In the genomic region with DNA sequence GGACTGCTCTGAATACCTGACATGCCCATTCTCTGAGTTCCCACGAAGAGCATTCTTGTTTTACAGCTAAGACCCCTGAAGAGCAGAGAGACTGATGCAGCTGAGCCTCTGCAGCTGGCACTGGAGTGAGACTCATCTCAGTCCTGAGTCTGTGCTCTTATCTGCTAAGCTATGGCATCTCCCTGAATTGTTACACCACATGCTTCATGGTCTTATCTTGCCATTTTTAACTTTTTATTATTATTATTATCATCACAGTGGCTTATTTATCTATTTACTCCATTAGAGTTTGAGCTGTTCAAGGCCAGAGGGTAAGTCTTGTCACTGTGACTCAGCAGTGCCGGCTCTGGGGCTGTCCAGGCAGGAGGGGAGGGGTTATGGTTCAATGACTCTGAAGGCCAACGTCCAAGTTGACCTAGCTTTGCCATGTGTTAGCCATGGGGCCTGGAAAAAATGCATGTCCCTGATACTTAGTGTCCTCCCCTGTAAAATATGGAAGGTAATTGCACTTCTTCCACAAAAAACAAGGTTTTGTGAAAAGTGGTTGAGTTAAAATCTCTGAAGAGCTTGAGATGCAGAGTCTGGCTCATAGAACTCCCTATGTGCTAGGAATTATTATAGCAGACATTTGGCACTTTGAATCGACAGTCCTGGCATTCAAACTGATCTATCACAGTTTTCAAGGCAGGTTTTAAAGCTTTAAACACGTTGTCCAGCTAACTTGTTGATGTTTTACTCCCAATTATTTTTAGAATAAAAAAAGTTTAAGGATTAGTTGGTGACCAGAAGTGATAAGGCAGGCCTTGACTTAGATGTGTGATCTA, we compare ENCODE assay signal across 1 cellular context.
TF ChIP-seq lines count a peak whose summit lies in the region.

No MANE protein-coding gene starts in this region.

TF ChIP-seq in HepG2, 621 proteins besides CTCF, POLR2A, EP300 and RAD21 (continued from another document and continues in another):
- no peak for TF ChIP-seq ZSCAN30 (CRISPR knock-in tag; IDR thresholded peaks at IDR 0.05)
- TF ChIP-seq, protein P1, sequence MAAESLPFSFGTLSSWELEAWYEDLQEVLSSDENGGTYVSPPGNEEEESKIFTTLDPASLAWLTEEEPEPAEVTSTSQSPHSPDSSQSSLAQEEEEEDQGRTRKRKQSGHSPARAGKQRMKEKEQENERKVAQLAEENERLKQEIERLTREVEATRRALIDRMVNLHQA (CRISPR knock-in tag; IDR thresholded peaks at IDR 0.05), result no peak
- TF ChIP-seq ZSCAN22 (CRISPR knock-in tag; IDR thresholded peaks at IDR 0.05), result no peak
- no peak for TF ChIP-seq SRSF4 (IDR thresholded peaks at IDR 0.05; ENCODE audit: low read depth, low read length, poor library complexity, severe bottlenecking)
- peak; percentile 49; the same call in 1 of the 2 replicates for TF ChIP-seq NR2F6 (IDR thresholded peaks at IDR 0.05)
- peak; percentile 61; the same call in 1 of the 2 replicates for TF ChIP-seq NR2F6 (CRISPR knock-in tag; IDR thresholded peaks at IDR 0.05)
- TF ChIP-seq NFYB (CRISPR knock-in tag; IDR thresholded peaks at IDR 0.05), result no peak
- no peak for TF ChIP-seq RBM39 (IDR thresholded peaks at IDR 0.05; ENCODE audit: low read depth, low read length, poor library complexity, severe bottlenecking)
- no peak for TF ChIP-seq RBAK (CRISPR knock-in tag; IDR thresholded peaks at IDR 0.05)
- peak; percentile 99 for TF ChIP-seq SALL1 (CRISPR knock-in tag; IDR thresholded peaks at IDR 0.05)
- TF ChIP-seq ZNF674 (CRISPR knock-in tag; IDR thresholded peaks at IDR 0.05; ENCODE audit: low read depth), result no peak
- TF ChIP-seq ZBTB1 (CRISPR knock-in tag; IDR thresholded peaks at IDR 0.05; ENCODE audit: borderline replicate concordance), result no peak
- no peak for TF ChIP-seq ZNF570 (CRISPR knock-in tag; IDR thresholded peaks at IDR 0.05; ENCODE audit: borderline replicate concordance)
- TF ChIP-seq RFXAP (CRISPR knock-in tag; IDR thresholded peaks at IDR 0.05; ENCODE audit: borderline replicate concordance), result no peak
- no peak for TF ChIP-seq ZNF446 (CRISPR knock-in tag; IDR thresholded peaks at IDR 0.05)
- TF ChIP-seq PAF1 (CRISPR knock-in tag; IDR thresholded peaks at IDR 0.05), result no peak
- no peak for TF ChIP-seq SALL2 (CRISPR knock-in tag; IDR thresholded peaks at IDR 0.05)
- peak; percentile 61 for TF ChIP-seq THAP11 (CRISPR knock-in tag; IDR thresholded peaks at IDR 0.05)
- no peak for TF ChIP-seq PTBP1 (IDR thresholded peaks at IDR 0.05; ENCODE audit: low read depth, low read length, poor library complexity, severe bottlenecking)
- TF ChIP-seq SMARCC2 (IDR thresholded peaks at IDR 0.05), result no peak
- no peak for TF ChIP-seq FIP1L1 (IDR thresholded peaks at IDR 0.05; ENCODE audit: borderline replicate concordance, insufficient read depth, low read depth, low read length)
- TF ChIP-seq, protein P2, sequence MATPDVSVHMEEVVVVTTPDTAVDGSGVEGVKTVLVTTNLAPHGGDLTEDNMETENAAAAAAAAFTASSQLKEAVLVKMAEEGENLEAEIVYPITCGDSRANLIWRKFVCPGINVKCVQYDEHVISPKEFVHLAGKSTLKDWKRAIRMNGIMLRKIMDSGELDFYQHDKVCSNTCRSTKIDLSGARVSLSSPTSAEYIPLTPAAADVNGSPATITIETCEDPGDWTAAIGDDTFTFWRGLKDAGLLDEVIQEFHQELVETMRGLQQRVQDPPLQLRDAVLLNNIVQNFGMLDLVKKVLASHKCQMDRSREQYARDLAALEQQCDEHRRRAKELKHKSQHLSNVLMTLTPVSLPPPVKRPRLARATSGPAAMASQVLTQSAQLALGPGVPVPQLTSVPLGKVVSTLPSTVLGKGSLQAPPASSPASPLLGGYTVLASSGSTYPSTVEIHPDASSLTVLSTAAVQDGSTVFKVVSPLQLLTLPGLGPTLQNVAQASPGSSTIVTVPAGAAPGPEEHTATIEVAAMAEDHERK (CRISPR knock-in tag; IDR thresholded peaks at IDR 0.05; ENCODE audit: low read depth), result no peak
- no peak; the same call in 1 of the 2 replicates for TF ChIP-seq MBD4 (IDR thresholded peaks at IDR 0.05; ENCODE audit: borderline replicate concordance, low read length)
- TF ChIP-seq, protein P3, sequence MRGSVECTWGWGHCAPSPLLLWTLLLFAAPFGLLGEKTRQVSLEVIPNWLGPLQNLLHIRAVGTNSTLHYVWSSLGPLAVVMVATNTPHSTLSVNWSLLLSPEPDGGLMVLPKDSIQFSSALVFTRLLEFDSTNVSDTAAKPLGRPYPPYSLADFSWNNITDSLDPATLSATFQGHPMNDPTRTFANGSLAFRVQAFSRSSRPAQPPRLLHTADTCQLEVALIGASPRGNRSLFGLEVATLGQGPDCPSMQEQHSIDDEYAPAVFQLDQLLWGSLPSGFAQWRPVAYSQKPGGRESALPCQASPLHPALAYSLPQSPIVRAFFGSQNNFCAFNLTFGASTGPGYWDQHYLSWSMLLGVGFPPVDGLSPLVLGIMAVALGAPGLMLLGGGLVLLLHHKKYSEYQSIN (CRISPR knock-in tag; IDR thresholded peaks at IDR 0.05; ENCODE audit: borderline replicate concordance), result no peak
- no peak for TF ChIP-seq CCDC6 (CRISPR knock-in tag; IDR thresholded peaks at IDR 0.05)
- TF ChIP-seq BCL6 (CRISPR knock-in tag; IDR thresholded peaks at IDR 0.05), result no peak; the same call in 1 of the 2 replicates
- no peak for TF ChIP-seq FOXK1 (CRISPR knock-in tag; IDR thresholded peaks at IDR 0.05; ENCODE audit: borderline replicate concordance, low read depth)
- TF ChIP-seq MED1 (CRISPR knock-in tag; IDR thresholded peaks at IDR 0.05), result peak; percentile 95
- TF ChIP-seq, protein P4, sequence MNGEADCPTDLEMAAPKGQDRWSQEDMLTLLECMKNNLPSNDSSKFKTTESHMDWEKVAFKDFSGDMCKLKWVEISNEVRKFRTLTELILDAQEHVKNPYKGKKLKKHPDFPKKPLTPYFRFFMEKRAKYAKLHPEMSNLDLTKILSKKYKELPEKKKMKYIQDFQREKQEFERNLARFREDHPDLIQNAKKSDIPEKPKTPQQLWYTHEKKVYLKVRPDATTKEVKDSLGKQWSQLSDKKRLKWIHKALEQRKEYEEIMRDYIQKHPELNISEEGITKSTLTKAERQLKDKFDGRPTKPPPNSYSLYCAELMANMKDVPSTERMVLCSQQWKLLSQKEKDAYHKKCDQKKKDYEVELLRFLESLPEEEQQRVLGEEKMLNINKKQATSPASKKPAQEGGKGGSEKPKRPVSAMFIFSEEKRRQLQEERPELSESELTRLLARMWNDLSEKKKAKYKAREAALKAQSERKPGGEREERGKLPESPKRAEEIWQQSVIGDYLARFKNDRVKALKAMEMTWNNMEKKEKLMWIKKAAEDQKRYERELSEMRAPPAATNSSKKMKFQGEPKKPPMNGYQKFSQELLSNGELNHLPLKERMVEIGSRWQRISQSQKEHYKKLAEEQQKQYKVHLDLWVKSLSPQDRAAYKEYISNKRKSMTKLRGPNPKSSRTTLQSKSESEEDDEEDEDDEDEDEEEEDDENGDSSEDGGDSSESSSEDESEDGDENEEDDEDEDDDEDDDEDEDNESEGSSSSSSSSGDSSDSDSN (CRISPR knock-in tag; IDR thresholded peaks at IDR 0.05), result no peak
- no peak; the same call in 1 of the 2 replicates for TF ChIP-seq SOX5 (CRISPR knock-in tag; IDR thresholded peaks at IDR 0.05; ENCODE audit: borderline replicate concordance)
- TF ChIP-seq SAFB2 (CRISPR knock-in tag; IDR thresholded peaks at IDR 0.05; ENCODE audit: borderline replicate concordance, low read depth), result no peak
- no peak for TF ChIP-seq CENPT (CRISPR knock-in tag; IDR thresholded peaks at IDR 0.05; ENCODE audit: low read depth)
- no peak for TF ChIP-seq HOXD1 (CRISPR knock-in tag; IDR thresholded peaks at IDR 0.05)
- peak; percentile 87 for TF ChIP-seq ZNF510 (CRISPR knock-in tag; IDR thresholded peaks at IDR 0.05; ENCODE audit: low read depth)
- TF ChIP-seq ZNF891 (CRISPR knock-in tag; IDR thresholded peaks at IDR 0.05), result no peak
- peak; percentile 42; the same call in 1 of the 2 replicates for TF ChIP-seq NFIC (IDR thresholded peaks at IDR 0.05; ENCODE audit: low read length)
- TF ChIP-seq FOXJ3 (CRISPR knock-in tag; IDR thresholded peaks at IDR 0.05; ENCODE audit: borderline replicate concordance), result peak; percentile 81; the same call in 1 of the 2 replicates
- no peak; the same call in 1 of the 2 replicates for TF ChIP-seq PPARG (CRISPR knock-in tag; conservative IDR thresholded peaks at IDR 0.05)
- no peak; the same call in 1 of the 2 replicates for TF ChIP-seq ZNF766 (CRISPR knock-in tag; IDR thresholded peaks at IDR 0.05; ENCODE audit: borderline replicate concordance)
- TF ChIP-seq NFKBIZ (CRISPR knock-in tag; IDR thresholded peaks at IDR 0.05), result peak; percentile 84; the same call in 1 of the 2 replicates
- TF ChIP-seq ZNF569 (CRISPR knock-in tag; IDR thresholded peaks at IDR 0.05; ENCODE audit: borderline replicate concordance), result no peak
- no peak for TF ChIP-seq KDM3A (CRISPR knock-in tag; IDR thresholded peaks at IDR 0.05; ENCODE audit: low read depth)
- peak; percentile 95 for TF ChIP-seq MAFG (CRISPR knock-in tag; IDR thresholded peaks at IDR 0.05)
- no peak for TF ChIP-seq ZNF883 (CRISPR knock-in tag; IDR thresholded peaks at IDR 0.05; ENCODE audit: not compliant biosample characterization)
- no peak for TF ChIP-seq ATF7 (IDR thresholded peaks at IDR 0.05)
- no peak for TF ChIP-seq ATF7 (CRISPR knock-in tag; IDR thresholded peaks at IDR 0.05)
- TF ChIP-seq ZNF839 (CRISPR knock-in tag; IDR thresholded peaks at IDR 0.05; ENCODE audit: borderline replicate concordance), result no peak
- peak; percentile 72; the same call in 1 of the 2 replicates for TF ChIP-seq ZNF12 (CRISPR knock-in tag; IDR thresholded peaks at IDR 0.05)
- TF ChIP-seq, protein P5, sequence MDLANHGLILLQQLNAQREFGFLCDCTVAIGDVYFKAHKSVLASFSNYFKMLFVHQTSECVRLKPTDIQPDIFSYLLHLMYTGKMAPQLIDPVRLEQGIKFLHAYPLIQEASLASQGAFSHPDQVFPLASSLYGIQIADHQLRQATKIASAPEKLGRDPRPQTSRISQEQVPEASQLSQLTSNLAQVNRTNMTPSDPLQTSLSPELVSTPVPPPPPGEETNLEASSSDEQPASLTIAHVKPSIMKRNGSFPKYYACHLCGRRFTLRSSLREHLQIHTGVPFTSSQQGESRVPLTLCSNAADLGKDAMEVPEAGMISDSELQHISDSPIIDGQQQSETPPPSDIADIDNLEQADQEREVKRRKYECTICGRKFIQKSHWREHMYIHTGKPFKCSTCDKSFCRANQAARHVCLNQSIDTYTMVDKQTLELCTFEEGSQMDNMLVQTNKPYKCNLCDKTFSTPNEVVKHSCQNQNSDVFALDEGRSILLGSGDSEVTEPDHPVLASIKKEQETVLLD (CRISPR knock-in tag; IDR thresholded peaks at IDR 0.05; ENCODE audit: low read depth), result no peak
- TF ChIP-seq ZNF34 (CRISPR knock-in tag; IDR thresholded peaks at IDR 0.05; ENCODE audit: borderline replicate concordance), result 0 out of 2 replicates have a peak, but pooled peaks have one; percentile 35
- TF ChIP-seq, protein P6, sequence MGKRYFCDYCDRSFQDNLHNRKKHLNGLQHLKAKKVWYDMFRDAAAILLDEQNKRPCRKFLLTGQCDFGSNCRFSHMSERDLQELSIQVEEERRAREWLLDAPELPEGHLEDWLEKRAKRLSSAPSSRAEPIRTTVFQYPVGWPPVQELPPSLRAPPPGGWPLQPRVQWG (CRISPR knock-in tag; IDR thresholded peaks at IDR 0.05; ENCODE audit: borderline replicate concordance, low read depth), result no peak
- TF ChIP-seq, protein P7, sequence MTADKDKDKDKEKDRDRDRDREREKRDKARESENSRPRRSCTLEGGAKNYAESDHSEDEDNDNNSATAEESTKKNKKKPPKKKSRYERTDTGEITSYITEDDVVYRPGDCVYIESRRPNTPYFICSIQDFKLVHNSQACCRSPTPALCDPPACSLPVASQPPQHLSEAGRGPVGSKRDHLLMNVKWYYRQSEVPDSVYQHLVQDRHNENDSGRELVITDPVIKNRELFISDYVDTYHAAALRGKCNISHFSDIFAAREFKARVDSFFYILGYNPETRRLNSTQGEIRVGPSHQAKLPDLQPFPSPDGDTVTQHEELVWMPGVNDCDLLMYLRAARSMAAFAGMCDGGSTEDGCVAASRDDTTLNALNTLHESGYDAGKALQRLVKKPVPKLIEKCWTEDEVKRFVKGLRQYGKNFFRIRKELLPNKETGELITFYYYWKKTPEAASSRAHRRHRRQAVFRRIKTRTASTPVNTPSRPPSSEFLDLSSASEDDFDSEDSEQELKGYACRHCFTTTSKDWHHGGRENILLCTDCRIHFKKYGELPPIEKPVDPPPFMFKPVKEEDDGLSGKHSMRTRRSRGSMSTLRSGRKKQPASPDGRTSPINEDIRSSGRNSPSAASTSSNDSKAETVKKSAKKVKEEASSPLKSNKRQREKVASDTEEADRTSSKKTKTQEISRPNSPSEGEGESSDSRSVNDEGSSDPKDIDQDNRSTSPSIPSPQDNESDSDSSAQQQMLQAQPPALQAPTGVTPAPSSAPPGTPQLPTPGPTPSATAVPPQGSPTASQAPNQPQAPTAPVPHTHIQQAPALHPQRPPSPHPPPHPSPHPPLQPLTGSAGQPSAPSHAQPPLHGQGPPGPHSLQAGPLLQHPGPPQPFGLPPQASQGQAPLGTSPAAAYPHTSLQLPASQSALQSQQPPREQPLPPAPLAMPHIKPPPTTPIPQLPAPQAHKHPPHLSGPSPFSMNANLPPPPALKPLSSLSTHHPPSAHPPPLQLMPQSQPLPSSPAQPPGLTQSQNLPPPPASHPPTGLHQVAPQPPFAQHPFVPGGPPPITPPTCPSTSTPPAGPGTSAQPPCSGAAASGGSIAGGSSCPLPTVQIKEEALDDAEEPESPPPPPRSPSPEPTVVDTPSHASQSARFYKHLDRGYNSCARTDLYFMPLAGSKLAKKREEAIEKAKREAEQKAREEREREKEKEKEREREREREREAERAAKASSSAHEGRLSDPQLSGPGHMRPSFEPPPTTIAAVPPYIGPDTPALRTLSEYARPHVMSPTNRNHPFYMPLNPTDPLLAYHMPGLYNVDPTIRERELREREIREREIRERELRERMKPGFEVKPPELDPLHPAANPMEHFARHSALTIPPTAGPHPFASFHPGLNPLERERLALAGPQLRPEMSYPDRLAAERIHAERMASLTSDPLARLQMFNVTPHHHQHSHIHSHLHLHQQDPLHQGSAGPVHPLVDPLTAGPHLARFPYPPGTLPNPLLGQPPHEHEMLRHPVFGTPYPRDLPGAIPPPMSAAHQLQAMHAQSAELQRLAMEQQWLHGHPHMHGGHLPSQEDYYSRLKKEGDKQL (CRISPR knock-in tag; IDR thresholded peaks at IDR 0.05; ENCODE audit: low read depth), result no peak
- peak; percentile 95; the same call in 1 of the 2 replicates for TF ChIP-seq NFE2L1 (CRISPR knock-in tag; IDR thresholded peaks at IDR 0.05; ENCODE audit: borderline replicate concordance)
- no peak for TF ChIP-seq HHEX (CRISPR knock-in tag; IDR thresholded peaks at IDR 0.05)
